1 cellular context compared by ENCODE assay signal in the genomic region with DNA sequence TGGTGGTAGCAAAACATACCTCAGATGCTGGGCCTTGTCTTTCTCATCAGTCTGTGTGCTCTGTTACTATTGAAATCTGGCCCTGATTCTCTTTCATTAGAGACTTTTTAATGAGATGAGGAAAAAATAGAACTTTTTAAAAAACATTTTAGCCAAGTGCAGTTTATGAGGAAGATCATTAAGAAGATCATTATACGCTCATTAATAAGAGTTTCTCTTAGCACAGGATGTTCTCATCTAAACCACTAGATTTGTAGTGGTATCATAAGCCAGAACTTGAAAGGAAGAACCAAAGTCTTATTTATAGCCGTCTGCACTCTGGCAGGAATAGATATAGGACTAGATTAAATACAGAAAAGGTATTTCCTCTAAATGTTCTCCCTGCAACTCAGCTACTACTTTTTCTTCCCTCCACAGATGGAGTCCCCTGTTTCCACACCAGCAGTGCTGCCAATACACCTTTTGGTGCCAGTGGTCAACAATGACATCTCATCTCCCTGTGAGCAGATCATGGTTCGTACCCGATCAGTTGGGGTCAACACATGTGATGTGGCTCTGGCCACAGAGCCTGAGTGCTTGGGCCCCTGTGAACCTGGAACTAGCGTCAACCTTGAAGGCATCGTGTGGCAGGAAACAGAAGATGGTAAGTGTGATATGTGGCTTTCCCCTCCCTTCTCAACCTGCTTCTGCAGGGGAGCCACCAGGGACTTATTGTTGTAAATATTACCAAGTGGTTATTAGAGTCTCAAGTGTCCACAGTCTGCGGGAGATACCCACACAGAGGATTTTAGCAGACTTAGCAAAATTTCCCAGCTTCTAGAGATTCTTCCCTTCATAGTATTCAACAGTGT.
TF ChIP-seq lines count a peak whose summit lies in the region.

No MANE protein-coding gene starts in this region.

TF ChIP-seq in WTC11, 78 proteins besides CTCF, POLR2A, EP300 and RAD21 (continued from another document):
- TF ChIP-seq, protein P1, sequence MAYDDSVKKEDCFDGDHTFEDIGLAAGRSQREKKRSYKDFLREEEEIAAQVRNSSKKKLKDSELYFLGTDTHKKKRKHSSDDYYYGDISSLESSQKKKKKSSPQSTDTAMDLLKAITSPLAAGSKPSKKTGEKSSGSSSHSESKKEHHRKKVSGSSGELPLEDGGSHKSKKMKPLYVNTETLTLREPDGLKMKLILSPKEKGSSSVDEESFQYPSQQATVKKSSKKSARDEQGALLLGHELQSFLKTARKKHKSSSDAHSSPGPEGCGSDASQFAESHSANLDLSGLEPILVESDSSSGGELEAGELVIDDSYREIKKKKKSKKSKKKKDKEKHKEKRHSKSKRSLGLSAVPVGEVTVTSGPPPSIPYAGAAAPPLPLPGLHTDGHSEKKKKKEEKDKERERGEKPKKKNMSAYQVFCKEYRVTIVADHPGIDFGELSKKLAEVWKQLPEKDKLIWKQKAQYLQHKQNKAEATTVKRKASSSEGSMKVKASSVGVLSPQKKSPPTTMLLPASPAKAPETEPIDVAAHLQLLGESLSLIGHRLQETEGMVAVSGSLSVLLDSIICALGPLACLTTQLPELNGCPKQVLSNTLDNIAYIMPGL (CRISPR knock-in tag; IDR thresholded peaks at IDR 0.05), result no peak
- no peak for TF ChIP-seq MXD4 (CRISPR knock-in tag; IDR thresholded peaks at IDR 0.05; ENCODE audit: borderline replicate concordance)
- TF ChIP-seq, protein P2, sequence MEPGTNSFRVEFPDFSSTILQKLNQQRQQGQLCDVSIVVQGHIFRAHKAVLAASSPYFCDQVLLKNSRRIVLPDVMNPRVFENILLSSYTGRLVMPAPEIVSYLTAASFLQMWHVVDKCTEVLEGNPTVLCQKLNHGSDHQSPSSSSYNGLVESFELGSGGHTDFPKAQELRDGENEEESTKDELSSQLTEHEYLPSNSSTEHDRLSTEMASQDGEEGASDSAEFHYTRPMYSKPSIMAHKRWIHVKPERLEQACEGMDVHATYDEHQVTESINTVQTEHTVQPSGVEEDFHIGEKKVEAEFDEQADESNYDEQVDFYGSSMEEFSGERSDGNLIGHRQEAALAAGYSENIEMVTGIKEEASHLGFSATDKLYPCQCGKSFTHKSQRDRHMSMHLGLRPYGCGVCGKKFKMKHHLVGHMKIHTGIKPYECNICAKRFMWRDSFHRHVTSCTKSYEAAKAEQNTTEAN (CRISPR knock-in tag; IDR thresholded peaks at IDR 0.05), result no peak
- TF ChIP-seq, protein P3, sequence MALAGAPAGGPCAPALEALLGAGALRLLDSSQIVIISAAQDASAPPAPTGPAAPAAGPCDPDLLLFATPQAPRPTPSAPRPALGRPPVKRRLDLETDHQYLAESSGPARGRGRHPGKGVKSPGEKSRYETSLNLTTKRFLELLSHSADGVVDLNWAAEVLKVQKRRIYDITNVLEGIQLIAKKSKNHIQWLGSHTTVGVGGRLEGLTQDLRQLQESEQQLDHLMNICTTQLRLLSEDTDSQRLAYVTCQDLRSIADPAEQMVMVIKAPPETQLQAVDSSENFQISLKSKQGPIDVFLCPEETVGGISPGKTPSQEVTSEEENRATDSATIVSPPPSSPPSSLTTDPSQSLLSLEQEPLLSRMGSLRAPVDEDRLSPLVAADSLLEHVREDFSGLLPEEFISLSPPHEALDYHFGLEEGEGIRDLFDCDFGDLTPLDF (CRISPR knock-in tag; IDR thresholded peaks at IDR 0.05), result no peak
